Comparison of ENCODE assay signal across 13 cellular contexts in the genomic region with DNA sequence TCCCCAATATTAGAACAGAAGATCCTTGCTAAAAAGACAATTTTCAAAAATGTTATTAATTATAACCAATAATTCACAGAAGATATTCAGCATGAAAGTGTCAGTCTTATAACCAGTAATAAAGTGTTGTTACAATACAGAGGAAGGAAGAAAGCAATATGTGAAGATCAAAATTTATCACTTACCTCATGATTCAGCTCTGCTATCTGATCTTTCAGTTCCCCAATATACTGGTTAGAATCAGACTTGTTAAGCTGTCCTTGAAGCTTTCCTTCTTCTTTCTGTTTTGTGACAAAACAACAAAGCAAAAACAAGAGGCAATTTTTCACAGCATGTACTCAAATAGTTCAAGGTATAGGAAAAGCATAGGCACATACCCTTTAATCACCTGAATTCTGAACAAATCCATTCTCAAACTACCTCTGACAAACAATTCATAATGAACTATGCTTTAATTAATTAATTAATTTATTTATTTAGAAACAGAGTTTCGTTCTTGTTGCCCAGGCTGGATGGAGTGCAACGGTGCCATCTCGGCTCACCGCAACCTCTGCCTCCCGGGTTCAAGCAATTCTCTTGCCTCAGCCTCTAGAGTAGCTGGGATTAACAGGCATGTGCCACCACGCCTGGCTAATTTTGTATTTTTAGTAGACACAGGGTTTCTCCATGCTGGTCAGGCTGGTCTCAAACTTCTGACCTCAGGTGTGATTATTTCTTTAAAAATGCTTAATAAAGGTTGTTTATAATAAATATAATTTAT.
A peak's percentile ranks its signal among the peaks of the same experiment; 100 is the strongest.
DNase-seq lines count a peak whose midpoint lies in the region; ATAC-seq, FAIRE-seq and TF ChIP-seq lines count a peak whose summit lies in the region.
"Had no signal": no experiment of that assay in that cellular context is flagged by ENCODE, and none has a peak within 500 bp of the region (broad histone marks: within the 10 kb centered on the region; RNA-seq: fewer than 3 reads in every experiment).

No MANE protein-coding gene starts in this region.

- no peak overlapping the region for H3K27ac ChIP-seq in HepG2 (ENCODE audit: extremely low read length, insufficient read depth, low read length)
- no peak overlapping the region for H3K27ac ChIP-seq in esophagus squamous epithelium

- no peaks in the 10 kb centered on the region for H3K9me3 Mint-ChIP-seq in T-helper 2 cell treated with Interferon-gamma antibody and Interleukin-4, amounts not matched to agents 5 μg/mL and 100 μg/mL, for 36 hours
- H3K9me3 Mint-ChIP-seq in WTC11 = no peaks in the 10 kb centered on the region

- H3K27ac Mint-ChIP-seq in T-helper 2 cell treated with Interferon-gamma antibody and Interleukin-4, amounts not matched to agents 5 μg/mL and 100 μg/mL, for 36 hours = peak overlapping the region; percentile 77
- no peak overlapping the region for H3K27ac Mint-ChIP-seq in WTC11

- H3K4me1 Mint-ChIP-seq in T-helper 2 cell treated with Interferon-gamma antibody and Interleukin-4, amounts not matched to agents 5 μg/mL and 100 μg/mL, for 36 hours (ENCODE audit: low read depth) = peaks cover 59% of the 10 kb centered on the region
- H3K4me1 Mint-ChIP-seq in WTC11 = no peaks in the 10 kb centered on the region

- peak overlapping the region; percentile 63 for H3K4me3 Mint-ChIP-seq in T-helper 2 cell treated with Interferon-gamma antibody and Interleukin-4, amounts not matched to agents 5 μg/mL and 100 μg/mL, for 36 hours
- no peak overlapping the region for H3K4me3 Mint-ChIP-seq in WTC11

- ATAC-seq in GM18505 (IDR thresholded peaks at IDR 0.05; ENCODE audit: unreplicated experiment) (peak; percentile 98), GM19463 (IDR thresholded peaks at IDR 0.05; ENCODE audit: unreplicated experiment) (peak; percentile 91), HG03066 (IDR thresholded peaks at IDR 0.05; ENCODE audit: low read depth, unreplicated experiment) (peak; percentile 98), HepG2 (no peak), WTC11 (no peak)

- no peak overlapping the region for H3K9ac ChIP-seq in HepG2 (ENCODE audit: insufficient read depth, low read depth, low read length)

- TF ChIP-seq RAD21 in HepG2 (CRISPR knock-in tag; IDR thresholded peaks at IDR 0.05) = no peak

- TF ChIP-seq POLR2A in GM18505 (IDR thresholded peaks at IDR 0.05; ENCODE audit: borderline replicate concordance, extremely low read depth, insufficient read depth, insufficient read length) (no peak), HepG2 (IDR thresholded peaks at IDR 0.05; ENCODE audit: insufficient read depth in 1 of 2, low read depth in 2 of 2, low read length in 2 of 2) (no peak), esophagus squamous epithelium (IDR thresholded peaks at IDR 0.05) (no peak)

- H3K27me3 ChIP-seq in HepG2 (ENCODE audit: control insufficient read depth in 1 of 2, insufficient read depth in 2 of 2, low read length in 2 of 2) (no peaks in the 10 kb centered on the region), esophagus squamous epithelium (no peaks in the 10 kb centered on the region)

- intact Hi-C loops in HepG2 (cut with micrococcal nuclease; ENCODE audit: unreplicated experiment) (no loop called here), esophagus squamous epithelium (cut with DNase I) (no loop called here)

- no peak overlapping the region for H3K4me2 ChIP-seq in HepG2 (ENCODE audit: low read depth, low read length)

- POLR2A ChIA-PET in HepG2 (lab: Yijun Ruan, JAX) = no interaction called here
- POLR2A ChIA-PET in WTC11 (lab: Charles Lee) = no interaction called here

- H4K20me1 ChIP-seq in HepG2 (ENCODE audit: insufficient read depth, low read length) = no peaks in the 10 kb centered on the region

- no TSS peak for BruUV-seq in HepG2 (replicated peaks; lab: Mats Ljungman, UMichigan)

- no peaks in the 10 kb centered on the region for H3K27me3 Mint-ChIP-seq in T-helper 2 cell treated with Interferon-gamma antibody and Interleukin-4, amounts not matched to agents 5 μg/mL and 100 μg/mL, for 36 hours (ENCODE audit: low read depth)
- no peaks in the 10 kb centered on the region for H3K27me3 Mint-ChIP-seq in WTC11 (ENCODE audit: low read depth)

- H3K36me3 Mint-ChIP-seq in T-helper 2 cell treated with Interferon-gamma antibody and Interleukin-4, amounts not matched to agents 5 μg/mL and 100 μg/mL, for 36 hours (ENCODE audit: low read depth) = peaks cover 12% of the 10 kb centered on the region
- H3K36me3 Mint-ChIP-seq in WTC11 = no peaks in the 10 kb centered on the region

- no peaks in the 10 kb centered on the region for H3K4me1 ChIP-seq in HepG2 (ENCODE audit: insufficient read depth, low read length)
- H3K4me1 ChIP-seq in esophagus squamous epithelium = no peaks in the 10 kb centered on the region

- TF ChIP-seq CTCF in HepG2 (CRISPR knock-in tag; IDR thresholded peaks at IDR 0.05) = no peak
- TF ChIP-seq CTCF in esophagus squamous epithelium (IDR thresholded peaks at IDR 0.05) = no peak
- no peak for TF ChIP-seq CTCF in WTC11 (IDR thresholded peaks at IDR 0.05)

- H3K4me3 ChIP-seq in HepG2 (replicated peaks in 1 of 3; ENCODE audit: insufficient read depth in 1 of 3, low read depth in 2 of 3, low read length in 3 of 3) = no peak overlapping the region
- no peak overlapping the region for H3K4me3 ChIP-seq in esophagus squamous epithelium

- 98% methylated on average over 6 of the region's 6 CpGs for WGBS in HepG2 (ENCODE audit: low lambda C conversion rate)
- WGBS in esophagus squamous epithelium, 2 donors = 94 to 95% methylated on average over 6 of the region's 6 CpGs

- no peak for FAIRE-seq in HepG2 (lab: Jason Lieb, UNC)

- CTCF ChIA-PET in HepG2 (lab: Yijun Ruan, JAX; ENCODE audit: low intra/inter-chr PET ratio, low total read pairs) (no interaction called here), WTC11 (lab: Charles Lee) (interaction anchor here (0.8 kb wide), 1 partner anchor 12 kb away, joined by 4 read pairs; no protein-coding TSS in a partner anchor)

- TF ChIP-seq EP300 in HepG2 (IDR thresholded peaks at IDR 0.05; ENCODE audit: low read depth in 2 of 2, low read length in 2 of 2) = no peak
- no peak for TF ChIP-seq EP300 in HepG2 (CRISPR knock-in tag; IDR thresholded peaks at IDR 0.05; ENCODE audit: borderline replicate concordance)

- no peak overlapping the region for H2AFZ ChIP-seq in HepG2 (ENCODE audit: low read length)

- DNase-seq in T-helper 2 cell treated with Interferon-gamma antibody and Interleukin-4, amounts not matched to agents 5 μg/mL and 100 μg/mL, for 36 hours (ENCODE audit: low spot score) = no peak
- DNase-seq in HepG2 (ENCODE audit: low spot score) (no peak), esophagus squamous epithelium (lab: John Stamatoyannopoulos, UW) (no peak), AG08395 (ENCODE audit: low spot score) (no peak), WTC11 (ENCODE audit: low spot score) (no peak)
- DNase-seq: activated gamma-delta T cell treated with Interleukin-2 at 50 U/mL for 16 hours; DMS79 treated with DMSO at 0.1 percent for 48 hours; effector CD8-positive, alpha-beta T cell; NCI-H2029 treated with DMSO at 0.1 percent for 48 hours; nucleus accumbens had no signal

- no peaks in the 10 kb centered on the region for H3K36me3 ChIP-seq in HepG2 (replicated peaks in 1 of 2; ENCODE audit: control insufficient read depth in 1 of 2, insufficient read depth in 2 of 2, low read length in 2 of 2)
- H3K36me3 ChIP-seq in esophagus squamous epithelium = no peaks in the 10 kb centered on the region

- H3K79me2 ChIP-seq in HepG2 (ENCODE audit: insufficient read depth, low read length) = no peaks in the 10 kb centered on the region

- H3K9me3 ChIP-seq in HepG2 (ENCODE audit: low read length) (no peaks in the 10 kb centered on the region), esophagus squamous epithelium (no peaks in the 10 kb centered on the region)

- in situ Hi-C loops in HepG2 (cut with HindIII; ENCODE audit: extremely low pct_ligation_motif_present, low pct_unique_long_range_greater_than_20kb) = no loop called here

TF ChIP-seq in HepG2, 621 proteins besides CTCF, POLR2A, EP300 and RAD21 (continues in another document):
- TF ChIP-seq, protein P1, sequence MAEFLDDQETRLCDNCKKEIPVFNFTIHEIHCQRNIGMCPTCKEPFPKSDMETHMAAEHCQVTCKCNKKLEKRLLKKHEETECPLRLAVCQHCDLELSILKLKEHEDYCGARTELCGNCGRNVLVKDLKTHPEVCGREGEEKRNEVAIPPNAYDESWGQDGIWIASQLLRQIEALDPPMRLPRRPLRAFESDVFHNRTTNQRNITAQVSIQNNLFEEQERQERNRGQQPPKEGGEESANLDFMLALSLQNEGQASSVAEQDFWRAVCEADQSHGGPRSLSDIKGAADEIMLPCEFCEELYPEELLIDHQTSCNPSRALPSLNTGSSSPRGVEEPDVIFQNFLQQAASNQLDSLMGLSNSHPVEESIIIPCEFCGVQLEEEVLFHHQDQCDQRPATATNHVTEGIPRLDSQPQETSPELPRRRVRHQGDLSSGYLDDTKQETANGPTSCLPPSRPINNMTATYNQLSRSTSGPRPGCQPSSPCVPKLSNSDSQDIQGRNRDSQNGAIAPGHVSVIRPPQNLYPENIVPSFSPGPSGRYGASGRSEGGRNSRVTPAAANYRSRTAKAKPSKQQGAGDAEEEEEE (CRISPR knock-in tag; IDR thresholded peaks at IDR 0.05; ENCODE audit: borderline replicate concordance) = no peak

TF ChIP-seq in WTC11, 78 proteins besides CTCF, POLR2A, EP300 and RAD21:
- TF ChIP-seq SOX15 (CRISPR knock-in tag; IDR thresholded peaks at IDR 0.05) (no peak), RORB (CRISPR knock-in tag; IDR thresholded peaks at IDR 0.05) (no peak)
- TF ChIP-seq, protein P2, sequence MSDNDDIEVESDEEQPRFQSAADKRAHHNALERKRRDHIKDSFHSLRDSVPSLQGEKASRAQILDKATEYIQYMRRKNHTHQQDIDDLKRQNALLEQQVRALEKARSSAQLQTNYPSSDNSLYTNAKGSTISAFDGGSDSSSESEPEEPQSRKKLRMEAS (CRISPR knock-in tag; IDR thresholded peaks at IDR 0.05) = no peak

Comparison
In these comparisons a context has a peak if more than half of its experiments do, and no peak if none do; other contexts are left out.
1. ATAC-seq: peak in GM18505 (single experiment), GM19463 (single experiment) and HG03066 (single experiment); none in HepG2 (single experiment) and WTC11 (single experiment).